18 cellular contexts compared by ENCODE assay signal in the genomic region with DNA sequence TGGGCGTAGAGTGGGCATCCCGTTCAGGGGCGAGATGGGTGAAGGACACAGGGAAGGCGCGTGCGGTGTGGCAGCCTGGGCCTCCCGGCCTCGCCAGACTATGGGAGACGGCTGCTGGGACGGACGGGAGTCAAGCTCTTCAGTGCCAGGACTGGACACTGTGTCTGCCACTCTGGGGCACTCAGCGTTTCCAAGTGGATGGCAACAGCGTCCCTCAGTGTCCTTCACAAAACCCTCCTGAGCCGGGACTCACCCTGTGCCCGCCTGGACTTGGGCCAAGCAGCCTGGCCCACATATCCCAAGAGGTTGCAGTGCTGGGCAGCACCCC. TPM values are rescaled to one million over a fixed set of nuclear protein-coding genes. Genes with fewer than 3 reads are reported as not detected.
DNase-seq lines count a peak whose midpoint lies in the region; ATAC-seq, FAIRE-seq and TF ChIP-seq lines count a peak whose summit lies in the region.
"Had no signal": no experiment of that assay in that cellular context is flagged by ENCODE, and none has a peak within 500 bp of the region (broad histone marks: within the 10 kb centered on the region; RNA-seq: fewer than 3 reads in every experiment).

No MANE protein-coding gene starts in this region.

- H3K36me3 ChIP-seq in GM23338 (ENCODE audit: insufficient read depth) (no peaks in the 10 kb centered on the region), astrocyte (ENCODE audit: insufficient read depth, low read length) (no peaks in the 10 kb centered on the region), skeletal muscle satellite cell (ENCODE audit: insufficient read depth, low read length) (no peaks in the 10 kb centered on the region)
- H3K36me3 ChIP-seq: sigmoid colon, uterus had no signal

- H3K27me3 Mint-ChIP-seq in GM23338 (ENCODE audit: insufficient read depth, low read depth, poor library complexity), result peaks cover 39% of the 10 kb centered on the region
- H3K27me3 Mint-ChIP-seq in astrocyte (ENCODE audit: low read depth, unreplicated experiment), result peaks cover 13% of the 10 kb centered on the region
- H3K27me3 Mint-ChIP-seq in immature natural killer cell (ENCODE audit: low read depth in 3 of 3), result peaks cover 4 to 11% (median 11%) of the 10 kb centered on the region in 3 donors

- H3K4me3 ChIP-seq in GM23338 (peak overlapping the region; percentile 72; the same call in 1 of the 2 replicates), astrocyte (ENCODE audit: insufficient read depth, low read depth, low read length) (no peak overlapping the region), skeletal muscle satellite cell (ENCODE audit: low read length) (no peak overlapping the region)

- peak overlapping the region; percentile 88; the same call in 1 of the 2 replicates for H3K4me2 ChIP-seq in GM23338
- H3K4me2 ChIP-seq in astrocyte (ENCODE audit: low read length), result no peak overlapping the region
- peak overlapping the region; percentile 76 for H3K4me2 ChIP-seq in skeletal muscle satellite cell (ENCODE audit: low read length)

- H3K4me1 Mint-ChIP-seq in GM23338, result peaks cover 16% of the 10 kb centered on the region
- peaks cover 9% of the 10 kb centered on the region for H3K4me1 Mint-ChIP-seq in astrocyte (ENCODE audit: low read depth, unreplicated experiment)
- peaks cover 5 to 6% of the 10 kb centered on the region in 2 donors for H3K4me1 Mint-ChIP-seq in immature natural killer cell

- H3K27me3 ChIP-seq in GM23338 (ENCODE audit: insufficient read depth) (peaks cover 41% of the 10 kb centered on the region), astrocyte (ENCODE audit: insufficient read depth, low read length) (peaks cover 4% of the 10 kb centered on the region), skeletal muscle satellite cell (ENCODE audit: control insufficient read depth, insufficient read depth, low read length) (peaks cover 6% of the 10 kb centered on the region)
- H3K27me3 ChIP-seq: uterus had no signal

- H3K27ac ChIP-seq in GM23338 (ENCODE audit: low read depth), result no peak overlapping the region
- no peak overlapping the region for H3K27ac ChIP-seq in astrocyte (ENCODE audit: low read depth, low read length)
- H3K27ac ChIP-seq: uterus had no signal

- H4K20me1 ChIP-seq in GM23338 (replicated peaks; ENCODE audit: insufficient read depth), result no peaks in the 10 kb centered on the region
- no peaks in the 10 kb centered on the region for H4K20me1 ChIP-seq in astrocyte (ENCODE audit: insufficient read depth, low read length)

- TF ChIP-seq CTCF in GM23338 (conservative IDR thresholded peaks at IDR 0.05; ENCODE audit: low read depth in 2 of 2), result no peak
- no peak for TF ChIP-seq CTCF in astrocyte (IDR thresholded peaks at IDR 0.05; ENCODE audit: insufficient read depth, low read depth, low read length)

- H3K4me1 ChIP-seq in GM23338 (ENCODE audit: insufficient read depth) (peaks cover 10% of the 10 kb centered on the region; the same call in 1 of the 2 replicates), astrocyte (ENCODE audit: insufficient read depth, low read length) (peaks cover 41% of the 10 kb centered on the region), skeletal muscle satellite cell (ENCODE audit: control insufficient read depth, insufficient read depth, low read length) (peaks cover 44% of the 10 kb centered on the region)

- no peaks in the 10 kb centered on the region; the same call in 2 of the 3 replicates for H3K36me3 Mint-ChIP-seq in GM23338 (ENCODE audit: low read depth)
- H3K36me3 Mint-ChIP-seq in astrocyte (ENCODE audit: low read depth, unreplicated experiment), result no peaks in the 10 kb centered on the region
- H3K36me3 Mint-ChIP-seq in immature natural killer cell, result peaks cover 0 to 3% (median 0%) of the 10 kb centered on the region in 3 donors

- no peak for FAIRE-seq in astrocyte (lab: Jason Lieb, UNC)

- H3K9me3 Mint-ChIP-seq in GM23338 (no peaks in the 10 kb centered on the region), astrocyte (ENCODE audit: unreplicated experiment) (no peaks in the 10 kb centered on the region), immature natural killer cell (no peaks in the 10 kb centered on the region)
- H3K9me3 Mint-ChIP-seq: activated T-helper 1 cell treated with anti-CD3 and anti-CD28 coated beads, Interleukin-12 subunit alpha, Interleukin-12 subunit beta, Interleukin-2, Interleukin-4 antibody, amounts not matched to agents 30 ng/mL and 10 ng/mL and 1 ng/mL, durations not matched to agents 14 hours and 24 hours and 36 hours had no signal

- H3K9ac ChIP-seq in astrocyte (ENCODE audit: low read length) (no peak overlapping the region), skeletal muscle satellite cell (ENCODE audit: low read depth, low read length) (no peak overlapping the region)

- H3K79me2 ChIP-seq in GM23338 (replicated peaks; ENCODE audit: insufficient read depth) (no peaks in the 10 kb centered on the region), astrocyte (ENCODE audit: insufficient read depth, low read length) (no peaks in the 10 kb centered on the region)

- no peak for ATAC-seq in GM23338
- ATAC-seq: PC-3 had no signal

- no peak overlapping the region for H2AFZ ChIP-seq in GM23338
- H2AFZ ChIP-seq in astrocyte (ENCODE audit: low read depth, low read length), result no peak overlapping the region

- H3K9me3 ChIP-seq in astrocyte (ENCODE audit: insufficient read depth, low read depth, low read length) (no peaks in the 10 kb centered on the region), skeletal muscle satellite cell (replicated peaks; ENCODE audit: low read length) (no peaks in the 10 kb centered on the region)
- H3K9me3 ChIP-seq: sigmoid colon, uterus had no signal

- H3K9me2 ChIP-seq in GM23338 (ENCODE audit: insufficient read depth), result no peaks in the 10 kb centered on the region

- H3F3A ChIP-seq in GM23338 (replicated peaks; ENCODE audit: low read depth), result no peaks in the 10 kb centered on the region; the same call in 1 of the 2 replicates

- H3K4me3 Mint-ChIP-seq in GM23338 (peak overlapping the region; percentile 34; the same call in 1 of the 3 replicates), astrocyte (ENCODE audit: unreplicated experiment) (peak overlapping the region; percentile 42), immature natural killer cell (peak overlapping the region in 4 of 5 donors; percentile 11 to 33 (median 24))
- H3K4me3 Mint-ChIP-seq: activated T-helper 1 cell treated with anti-CD3 and anti-CD28 coated beads, Interleukin-12 subunit alpha, Interleukin-12 subunit beta, Interleukin-2, Interleukin-4 antibody, amounts not matched to agents 30 ng/mL and 10 ng/mL and 1 ng/mL, durations not matched to agents 14 hours and 24 hours and 36 hours had no signal

- DNase-seq in GM23338 (ENCODE audit: low spot score) (no peak), astrocyte (ENCODE audit: low read depth) (no peak), immature natural killer cell (no peak), NCI-H2196 treated with DMSO at 0.1 percent for 48 hours (lab: John Stamatoyannopoulos, UW; ENCODE audit: unreplicated experiment) (no peak), cerebellum (ENCODE audit: low spot score) (no peak), amniotic stem cell (lab: John Stamatoyannopoulos, UW) (no peak)
- DNase-seq: activated CD4-positive, alpha-beta T cell treated with anti-CD3 and anti-CD28 coated beads for 1 hour; effector CD4-positive, alpha-beta T cell; NCI-H1417; NCI-H748 treated with DMSO at 0.1 percent for 48 hours; occipital lobe; PC-3; sigmoid colon; stimulated activated CD4-positive, alpha-beta T cell treated with anti-CD3 and anti-CD28 coated beads, Interleukin-1b, Interleukin-23, amount 100 ng/mL, for 48 hours; T1000; uterus had no signal

- no peak overlapping the region for H3K27ac Mint-ChIP-seq in GM23338
- H3K27ac Mint-ChIP-seq in astrocyte (ENCODE audit: unreplicated experiment), result no peak overlapping the region
- H3K27ac Mint-ChIP-seq in immature natural killer cell, result no peak overlapping the region
- H3K27ac Mint-ChIP-seq: activated T-helper 1 cell treated with anti-CD3 and anti-CD28 coated beads, Interleukin-12 subunit alpha, Interleukin-12 subunit beta, Interleukin-2, Interleukin-4 antibody, amounts not matched to agents 30 ng/mL and 10 ng/mL and 1 ng/mL, durations not matched to agents 14 hours and 24 hours and 36 hours had no signal

TF ChIP-seq in GM23338, 12 proteins besides CTCF, POLR2A, EP300 and RAD21:
- no peak for TF ChIP-seq ZNF114 (CRISPR knock-in tag; IDR thresholded peaks at IDR 0.05)
- TF ChIP-seq, protein P1, sequence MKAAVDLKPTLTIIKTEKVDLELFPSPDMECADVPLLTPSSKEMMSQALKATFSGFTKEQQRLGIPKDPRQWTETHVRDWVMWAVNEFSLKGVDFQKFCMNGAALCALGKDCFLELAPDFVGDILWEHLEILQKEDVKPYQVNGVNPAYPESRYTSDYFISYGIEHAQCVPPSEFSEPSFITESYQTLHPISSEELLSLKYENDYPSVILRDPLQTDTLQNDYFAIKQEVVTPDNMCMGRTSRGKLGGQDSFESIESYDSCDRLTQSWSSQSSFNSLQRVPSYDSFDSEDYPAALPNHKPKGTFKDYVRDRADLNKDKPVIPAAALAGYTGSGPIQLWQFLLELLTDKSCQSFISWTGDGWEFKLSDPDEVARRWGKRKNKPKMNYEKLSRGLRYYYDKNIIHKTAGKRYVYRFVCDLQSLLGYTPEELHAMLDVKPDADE (IDR thresholded peaks at IDR 0.05), result no peak
- no peak for TF ChIP-seq CREB1 (CRISPR knock-in tag; IDR thresholded peaks at IDR 0.05; ENCODE audit: low read depth)
- TF ChIP-seq POLR2AphosphoS5 (IDR thresholded peaks at IDR 0.05; ENCODE audit: low read depth), result no peak
- no peak for TF ChIP-seq ZNF331 (CRISPR knock-in tag; IDR thresholded peaks at IDR 0.05; ENCODE audit: low read depth)
- no peak for TF ChIP-seq STAT1 (IDR thresholded peaks at IDR 0.05; ENCODE audit: unreplicated experiment)

RNA-seq across cellular contexts. Expression of a gene that starts 16.3 kb away (rescaled TPM):
- 33.4 and 36.7 TPM in 2 replicates for total RNA-seq in GM23338 (2014; rRNA removed; shearing (Covaris generic))
- 13.5 and 13.6 TPM in 2 replicates for polyA plus RNA-seq in GM23338 (2016; fragmentation: Nextera tagmentation; extraction: Ambion mirVana)
- total RNA-seq in astrocyte, result 64.2 and 64.9 TPM in 2 replicates
- 10 to 100 TPM; 15.2 to 21.4 (median 17.2) TPM for polyA plus RNA-seq in immature natural killer cell
- total RNA-seq in skeletal muscle satellite cell (2012; rRNA removed), result 12.7 and 15.9 TPM in 2 replicates
- 19.1 TPM for total RNA-seq in cerebellum
- total RNA-seq: activated T-helper 1 cell treated with anti-CD3 and anti-CD28 coated beads, Interleukin-12 subunit alpha, Interleukin-12 subunit beta, Interleukin-2, Interleukin-4 antibody, amounts not matched to agents 30 ng/mL and 10 ng/mL and 1 ng/mL, durations not matched to agents 14 hours and 24 hours and 36 hours had no signal

RNA-seq across cellular contexts. Expression of a gene that starts 33.9 kb away (rescaled TPM):
- total RNA-seq in GM23338 (2014; rRNA removed; shearing (Covaris generic)), result 275 and 304 TPM in 2 replicates
- polyA plus RNA-seq in GM23338 (2016; fragmentation: Nextera tagmentation; extraction: Ambion mirVana), result 125 and 142 TPM in 2 replicates
- 185 and 211 TPM in 2 replicates for total RNA-seq in astrocyte
- polyA plus RNA-seq in immature natural killer cell, result 100 to 1,000 TPM; 104 to 146 (median 105) TPM
- total RNA-seq in skeletal muscle satellite cell (2012; rRNA removed), result 211 and 235 TPM in 2 replicates
- total RNA-seq in cerebellum, result 160 TPM
